ENCODE assay signal across 5 cellular contexts in genomic region chr3:38083254-38083653, GRCh38. TPM values are rescaled to one million over a fixed set of nuclear protein-coding genes. Genes with fewer than 3 reads are reported as not detected.
"Had no signal": no experiment of that assay in that cellular context is flagged by ENCODE, and none has a peak within 500 bp of the region (broad histone marks: within the 10 kb centered on the region; RNA-seq: fewer than 3 reads in every experiment).

No MANE protein-coding gene starts in this region.

RNA-seq across cellular contexts. Expression of gene DLEC1, which starts 44.2 kb away (rescaled TPM):
- total RNA-seq: endothelial cell of umbilical vein, epithelial cell of proximal tubule, foreskin keratinocyte, gastrocnemius medialis, glomerular endothelial cell had no signal
- polyA plus RNA-seq: endothelial cell of umbilical vein had no signal
